ENCODE assay signal across 8 cellular contexts in genomic region chr19:32676186-32676894, GRCh38. TPM values are rescaled to one million over a fixed set of nuclear protein-coding genes. Genes with fewer than 3 reads are reported as not detected.
DNase-seq lines count a peak whose midpoint lies in the region; TF ChIP-seq lines count a peak whose summit lies in the region.

No MANE protein-coding gene starts in this region.

- H3K27ac ChIP-seq in OCI-LY7 (ENCODE audit: low read depth, low read length, poor library complexity, severe bottlenecking) (no peak overlapping the region), mesodermal cell (ENCODE audit: low read depth, low read length, severe bottlenecking) (no peak overlapping the region)

- peaks cover 10% of the 10 kb centered on the region; the same call in 1 of the 2 replicates for H4K20me1 ChIP-seq in OCI-LY7 (ENCODE audit: insufficient read depth, low read length)

- peak overlapping the region; percentile 80 for H3K4me3 Mint-ChIP-seq in dendritic cell treated with granulocyte-macrophage colony-stimulating factor and Interleukin-4, amounts not matched to agents 40 ng/mL and 50 ng/mL, for 4 days

- H2AFZ ChIP-seq in OCI-LY7 (ENCODE audit: low read length), result no peak overlapping the region

- H3K4me3 ChIP-seq in OCI-LY7 (ENCODE audit: low read depth, low read length, poor library complexity, severe bottlenecking) (no peak overlapping the region), mesodermal cell (ENCODE audit: extremely low read depth, insufficient read depth, low read length, poor library complexity, severe bottlenecking) (peak overlapping the region; percentile 76)

- peak overlapping the region; percentile 75 for H3K27ac Mint-ChIP-seq in dendritic cell treated with granulocyte-macrophage colony-stimulating factor and Interleukin-4, amounts not matched to agents 40 ng/mL and 50 ng/mL, for 4 days

- peak overlapping the region; percentile 96; the same call in 1 of the 2 replicates for H3K4me2 ChIP-seq in OCI-LY7 (ENCODE audit: low read length)

- intact Hi-C loops in OCI-LY7 (cut with micrococcal nuclease; ENCODE audit: unreplicated experiment), result loop anchor here (5.0 to 10.0 kb wide), 2 partner anchors 296 to 498 kb away; partner anchors contain the start of genes CEP89 and FAAP24
- intact Hi-C loops in dendritic cell treated with granulocyte-macrophage colony-stimulating factor and Interleukin-4, amounts not matched to agents 40 ng/mL and 50 ng/mL, for 4 days (cut with micrococcal nuclease), result no loop called here

- H3K4me1 Mint-ChIP-seq in dendritic cell treated with granulocyte-macrophage colony-stimulating factor and Interleukin-4, amounts not matched to agents 40 ng/mL and 50 ng/mL, for 4 days (ENCODE audit: low read depth), result peaks cover 40% of the 10 kb centered on the region

- H3K9me3 ChIP-seq in OCI-LY7 (ENCODE audit: low read length) (no peaks in the 10 kb centered on the region), mesodermal cell (ENCODE audit: control insufficient read depth, low read length) (no peaks in the 10 kb centered on the region)

- H3K36me3 ChIP-seq in OCI-LY7 (ENCODE audit: insufficient read depth, low read length), result peaks cover 3% of the 10 kb centered on the region; the same call in 1 of the 2 replicates
- H3K36me3 ChIP-seq in mesodermal cell (ENCODE audit: control insufficient read depth, insufficient read depth, low read length), result no peaks in the 10 kb centered on the region

- DNase-seq in DMS79 treated with DMSO at 0.1 percent for 48 hours (lab: John Stamatoyannopoulos, UW), result peak; percentile 32
- no peak for DNase-seq in DMS79 (lab: John Stamatoyannopoulos, UW)
- no peak for DNase-seq in OCI-LY7 (ENCODE audit: low spot score)
- DNase-seq in GM19240 (ENCODE audit: insufficient read length, low spot score), result no peak
- no peak for DNase-seq in NOMO-1 treated with DMSO at 0.1 percent for 48 hours (lab: John Stamatoyannopoulos, UW; ENCODE audit: unreplicated experiment)
- no peak for DNase-seq in putamen (ENCODE audit: low spot score)

- no peaks in the 10 kb centered on the region for H3K9me3 Mint-ChIP-seq in dendritic cell treated with granulocyte-macrophage colony-stimulating factor and Interleukin-4, amounts not matched to agents 40 ng/mL and 50 ng/mL, for 4 days

- no TSS peak for BruUV-seq in OCI-LY7 (replicated peaks; lab: Mats Ljungman, UMichigan)

- peaks cover 12% of the 10 kb centered on the region for H3K36me3 Mint-ChIP-seq in dendritic cell treated with granulocyte-macrophage colony-stimulating factor and Interleukin-4, amounts not matched to agents 40 ng/mL and 50 ng/mL, for 4 days (ENCODE audit: low read depth)

- peaks cover 21% of the 10 kb centered on the region for H3K4me1 ChIP-seq in OCI-LY7 (ENCODE audit: insufficient read depth, low read length, poor library complexity, severe bottlenecking)
- H3K4me1 ChIP-seq in mesodermal cell (ENCODE audit: control insufficient read depth, insufficient read depth, low read length, poor library complexity, severe bottlenecking), result no peaks in the 10 kb centered on the region

- peaks cover 28% of the 10 kb centered on the region for H3K79me2 ChIP-seq in OCI-LY7 (ENCODE audit: insufficient read depth, low read depth, low read length)

- H3K9me2 ChIP-seq in OCI-LY7 (ENCODE audit: insufficient read depth, low read length), result no peaks in the 10 kb centered on the region

- CTCF ChIA-PET in OCI-LY7 (lab: Charles Lee; ENCODE audit: unreplicated experiment), result no interaction called here

- no peak for TF ChIP-seq CTCF in OCI-LY7 (conservative IDR thresholded peaks at IDR 0.05; ENCODE audit: low read length)

- 6 to 7% methylated on average over 73 to 93 of the region's 93 CpGs for WGBS in mesodermal cell (ENCODE audit: insufficient coverage in 2 of 2), 2 experiments

- H3K27me3 Mint-ChIP-seq in dendritic cell treated with granulocyte-macrophage colony-stimulating factor and Interleukin-4, amounts not matched to agents 40 ng/mL and 50 ng/mL, for 4 days, result peaks cover 46% of the 10 kb centered on the region

- POLR2A ChIA-PET in OCI-LY7 (lab: Charles Lee), result no interaction called here

RNA-seq across cellular contexts. Expression of gene RGS9BP, which starts 0.7 kb away (rescaled TPM):
- 0.54 TPM in 2 replicates for total RNA-seq in OCI-LY7 (2014; rRNA removed; shearing (Covaris generic))
- total RNA-seq in OCI-LY7 (2022), result 0.65 and 0.72 TPM in 2 replicates
- not detected for polyA plus RNA-seq in mesodermal cell (2013, experiment 1 of 2)
- not detected for polyA plus RNA-seq in mesodermal cell (2013, experiment 2 of 2)

RNA-seq across cellular contexts. Expression of gene ANKRD27, which starts 1.4 kb away (rescaled TPM):
- total RNA-seq in OCI-LY7 (2014; rRNA removed; shearing (Covaris generic)), result 39.3 and 43.0 TPM in 2 replicates
- total RNA-seq in OCI-LY7 (2022), result 55.3 and 58.5 TPM in 2 replicates
- 18.1 TPM for polyA plus RNA-seq in mesodermal cell (2013, experiment 1 of 2)
- polyA plus RNA-seq in mesodermal cell (2013, experiment 2 of 2), result 18.9 TPM

RNA-seq across cellular contexts. Expression of gene NUDT19, which starts 15.3 kb away (rescaled TPM):
- 3.4 and 3.9 TPM in 2 replicates for total RNA-seq in OCI-LY7 (2014; rRNA removed; shearing (Covaris generic))
- 5.4 and 6.8 TPM in 2 replicates for total RNA-seq in OCI-LY7 (2022)
- 3.6 TPM for polyA plus RNA-seq in mesodermal cell (2013, experiment 1 of 2)
- 4.6 TPM for polyA plus RNA-seq in mesodermal cell (2013, experiment 2 of 2)

RNA-seq across cellular contexts. Expression of gene TDRD12, which starts 43.2 kb away (rescaled TPM):
- not detected in 2 replicates for total RNA-seq in OCI-LY7 (2014; rRNA removed; shearing (Covaris generic))
- total RNA-seq in OCI-LY7 (2022), result not detected in 2 replicates
- polyA plus RNA-seq in mesodermal cell (2013, experiment 1 of 2), result 0.07 TPM
- 0.15 TPM for polyA plus RNA-seq in mesodermal cell (2013, experiment 2 of 2)
